In genomic region chr11:34536056-34536455, GRCh38 we compare ENCODE assay signal across 25 cellular contexts. TPM values are rescaled to one million over a fixed set of nuclear protein-coding genes. Genes with fewer than 3 reads are reported as not detected.
A peak's percentile ranks its signal among the peaks of the same experiment; 100 is the strongest.
DNase-seq lines count a peak whose midpoint lies in the region; ATAC-seq and TF ChIP-seq lines count a peak whose summit lies in the region.
"Had no signal": no experiment of that assay in that cellular context is flagged by ENCODE, and none has a peak within 500 bp of the region (broad histone marks: within the 10 kb centered on the region; RNA-seq: fewer than 3 reads in every experiment).

No MANE protein-coding gene starts in this region.

- no peak overlapping the region for H3K4me3 Mint-ChIP-seq in progenitor cell of endocrine pancreas (ENCODE audit: low read depth)
- H3K4me3 Mint-ChIP-seq: CD4-positive, alpha-beta memory T cell; GM23338; H9; T-helper 2 cell treated with Interferon-gamma antibody and Interleukin-4, amounts not matched to agents 5 μg/mL and 100 μg/mL, for 36 hours had no signal

- H3K4me1 Mint-ChIP-seq in progenitor cell of endocrine pancreas (ENCODE audit: low read depth), result peaks cover 7% of the 10 kb centered on the region
- H3K4me1 Mint-ChIP-seq: CD4-positive, alpha-beta memory T cell; GM23338; H9 had no signal

- H3K9me3 Mint-ChIP-seq in progenitor cell of endocrine pancreas (ENCODE audit: low read depth), result peaks cover 10% of the 10 kb centered on the region
- H3K9me3 Mint-ChIP-seq: T-helper 2 cell treated with Interferon-gamma antibody and Interleukin-4, amounts not matched to agents 5 μg/mL and 100 μg/mL, for 36 hours had no signal

- peak overlapping the region; percentile 21 for H3K27ac Mint-ChIP-seq in progenitor cell of endocrine pancreas
- H3K27ac Mint-ChIP-seq: CD4-positive, alpha-beta memory T cell; GM23338; T-helper 2 cell treated with Interferon-gamma antibody and Interleukin-4, amounts not matched to agents 5 μg/mL and 100 μg/mL, for 36 hours had no signal

- no peak for TF ChIP-seq CTCF in progenitor cell of endocrine pancreas (IDR thresholded peaks at IDR 0.05; ENCODE audit: unreplicated experiment)

- H3K36me3 Mint-ChIP-seq in progenitor cell of endocrine pancreas (ENCODE audit: insufficient read depth), result no peaks in the 10 kb centered on the region
- H3K36me3 Mint-ChIP-seq: CD4-positive, alpha-beta memory T cell had no signal

- no peak for ATAC-seq in GM18861 (IDR thresholded peaks at IDR 0.05; ENCODE audit: unreplicated experiment)
- ATAC-seq: A549, GM23338, K562 had no signal

- DNase-seq in DMS53 (lab: John Stamatoyannopoulos, UW) (peak; percentile 91), NCI-H146 treated with DMSO at 0.1 percent for 48 hours (lab: John Stamatoyannopoulos, UW; ENCODE audit: unreplicated experiment) (peak; percentile 87), NCI-H69 (lab: John Stamatoyannopoulos, UW) (peak; percentile 26), progenitor cell of endocrine pancreas (ENCODE audit: low spot score, unreplicated experiment) (no peak), SIG-M5 treated with dmso at 0.1 percent for 504 hours (lab: John Stamatoyannopoulos, UW; ENCODE audit: unreplicated experiment) (no peak), NCI-H2171 treated with DMSO at 0.1 percent for 48 hours (lab: John Stamatoyannopoulos, UW) (no peak)
- DNase-seq: AML-193; CD4-positive, alpha-beta memory T cell; H9; Kasumi-1; MV-4-11; NCI-H1105; NCI-H1436 treated with DMSO at 0.1 percent for 48 hours; NCI-H526 treated with DMSO at 0.1 percent for 48 hours; NK-92 treated with Interleukin-12 subunit alpha and Interleukin-12 subunit beta, amount 100 ng/mL, for 24 hours; Right ventricle myocardium superior; T-helper 1 cell had no signal

- no peaks in the 10 kb centered on the region for H3K27me3 Mint-ChIP-seq in progenitor cell of endocrine pancreas

RNA-seq across cellular contexts. Expression of gene ELF5, which starts 22.5 kb away (rescaled TPM):
- 1.8 and 2.1 TPM in 2 replicates for total RNA-seq in progenitor cell of endocrine pancreas
- total RNA-seq: CD4-positive, alpha-beta memory T cell; GM23338; H9; HT1080; K562; MCF 10A; NCI-H460; Right ventricle myocardium superior had no signal

Comparison
In these comparisons a context has a peak if more than half of its experiments do, and no peak if none do; other contexts are left out.
1. DNase-seq: peak in DMS53 (single experiment), NCI-H146 treated with DMSO at 0.1 percent for 48 hours (single experiment) and NCI-H69 (single experiment); none in progenitor cell of endocrine pancreas (single experiment), SIG-M5 treated with dmso at 0.1 percent for 504 hours (single experiment) and NCI-H2171 treated with DMSO at 0.1 percent for 48 hours (single experiment).